8 cellular contexts compared by ENCODE assay signal in genomic region chr20:35277531-35278395, GRCh38. TPM values are rescaled to one million over a fixed set of nuclear protein-coding genes. Genes with fewer than 3 reads are reported as not detected.
DNase-seq lines count a peak whose midpoint lies in the region; ATAC-seq and TF ChIP-seq lines count a peak whose summit lies in the region.

TSS of gene MMP24OS (minus strand) at chr20:35278122. CDS start at chr20:35277929, 193 bp downstream.

- DNase-seq in C1 segment of cervical spinal cord (lab: John Stamatoyannopoulos, UW) = peak; percentile 20 to 88 (median 72)
- DNase-seq in NCI-H748 treated with DMSO at 0.1 percent for 48 hours (lab: John Stamatoyannopoulos, UW) = peak; percentile 76
- DNase-seq in activated CD8-positive, alpha-beta memory T cell treated with anti-CD3 and anti-CD28 coated beads for 1 hour (ENCODE audit: extremely low read depth in 1 of 2, low read depth in 1 of 2) = peak; percentile 73 to 78
- peak; percentile 84 for DNase-seq in effector CD8-positive, alpha-beta T cell (lab: John Stamatoyannopoulos, UW)
- peak; percentile 84 to 90 for DNase-seq in lung microvascular endothelial cell (ENCODE audit: low read depth in 2 of 2)
- DNase-seq in stimulated activated CD4-positive, alpha-beta T cell treated with anti-CD3 and anti-CD28 coated beads, TNF-alpha, amount 100 ng/mL, for 4 hours (ENCODE audit: low read depth in 3 of 3) = peak; percentile 78 to 82 (median 79)

- ATAC-seq in HG03432 (IDR thresholded peaks at IDR 0.05; ENCODE audit: unreplicated experiment) = peak; percentile 81

- TF ChIP-seq POLR2A in GM19193 (IDR thresholded peaks at IDR 0.05; ENCODE audit: extremely low read depth, insufficient read depth, insufficient read length) = peak; percentile 90

RNA-seq across cellular contexts. Expression of gene MMP24OS, which starts in this region (rescaled TPM):
- total RNA-seq in lung microvascular endothelial cell = 3.1 and 5.8 TPM in 2 replicates

Comparison
In these comparisons a context has a peak if more than half of its experiments do, and no peak if none do; other contexts are left out.
1. Peak in every context shown above with its lines: DNase-seq and ATAC-seq.